ENCODE assay signal across 24 cellular contexts in the genomic region with DNA sequence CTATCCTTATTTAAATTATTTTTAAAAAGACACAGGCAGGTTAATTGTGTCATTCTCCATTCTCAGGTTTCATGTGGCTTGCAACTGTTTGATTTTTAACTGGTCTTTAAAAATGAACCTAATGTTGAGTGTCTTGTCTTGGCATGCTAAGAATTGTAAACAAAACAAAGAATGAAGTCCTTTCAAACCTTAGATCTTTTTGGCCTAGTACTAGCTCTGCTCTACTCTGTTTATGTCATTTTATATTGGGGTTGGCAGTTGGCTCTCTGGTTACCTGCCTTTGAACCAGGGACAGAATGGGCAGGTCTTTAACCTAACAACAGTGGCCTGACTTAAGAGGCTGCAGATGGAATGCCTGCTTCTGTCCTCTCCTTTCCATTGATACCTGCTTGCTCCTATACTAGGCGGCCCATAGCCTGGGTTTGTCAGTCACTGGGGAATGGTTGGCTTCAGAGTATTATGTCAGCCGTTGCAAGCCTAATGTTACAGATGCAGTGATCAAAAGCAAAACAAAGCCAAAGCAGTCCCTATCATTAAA.
DNase-seq lines count a peak whose midpoint lies in the region; ATAC-seq and TF ChIP-seq lines count a peak whose summit lies in the region.
"Had no signal": no experiment of that assay in that cellular context is flagged by ENCODE, and none has a peak within 500 bp of the region (broad histone marks: within the 10 kb centered on the region; RNA-seq: fewer than 3 reads in every experiment).

No MANE protein-coding gene starts in this region.

- H3K27me3 ChIP-seq in SK-N-SH (ENCODE audit: insufficient read depth) (no peaks in the 10 kb centered on the region), PC-3 (ENCODE audit: low read length) (no peaks in the 10 kb centered on the region), suprapubic skin (no peaks in the 10 kb centered on the region)
- no peaks in the 10 kb centered on the region for H3K27me3 ChIP-seq in CD8-positive, alpha-beta T cell (ENCODE audit: insufficient read depth, low read length)
- H3K27me3 ChIP-seq: adrenal gland, SJCRH30 had no signal

- WGBS in SK-N-SH (ENCODE audit: low lambda C conversion rate), result 100% methylated on average over 2 of the region's 2 CpGs
- WGBS in suprapubic skin, result 80% methylated on average over 2 of the region's 2 CpGs

- peak overlapping the region; percentile 90 for H3K27ac Mint-ChIP-seq in CD8-positive, alpha-beta T cell
- H3K27ac Mint-ChIP-seq in mesothelial cell of epicardium, result peak overlapping the region; percentile 74
- H3K27ac Mint-ChIP-seq: B cell had no signal

- TF ChIP-seq EP300 in SK-N-SH (IDR thresholded peaks at IDR 0.05; ENCODE audit: borderline replicate concordance in 1 of 2, low read depth in 1 of 2, low read length in 1 of 2) (no peak), suprapubic skin (IDR thresholded peaks at IDR 0.05) (no peak)

- H3K79me2 ChIP-seq in SK-N-SH (ENCODE audit: insufficient read depth) (no peaks in the 10 kb centered on the region), PC-3 (ENCODE audit: low read length) (no peaks in the 10 kb centered on the region)

- H2AFZ ChIP-seq in SK-N-SH (ENCODE audit: low read depth) (no peak overlapping the region), PC-3 (ENCODE audit: low read length) (no peak overlapping the region)

- no peak for TF ChIP-seq RAD21 in SK-N-SH (IDR thresholded peaks at IDR 0.05; ENCODE audit: low read length)

- TF ChIP-seq POLR2A in suprapubic skin (IDR thresholded peaks at IDR 0.05), result no peak

- H3F3A ChIP-seq in SK-N-SH (replicated peaks; ENCODE audit: insufficient read depth), result no peaks in the 10 kb centered on the region
- H3F3A ChIP-seq in PC-3 (ENCODE audit: low read length, unreplicated experiment), result no peaks in the 10 kb centered on the region

- peaks cover 11 to 15% of the 10 kb centered on the region in 2 experiments for H3K36me3 ChIP-seq in SK-N-SH (replicated peaks in 1 of 2; ENCODE audit: control insufficient read depth in 1 of 2, insufficient read depth in 2 of 2, low read length in 1 of 2)
- H3K36me3 ChIP-seq in CD8-positive, alpha-beta T cell (ENCODE audit: insufficient read depth, low read length), result no peaks in the 10 kb centered on the region
- H3K36me3 ChIP-seq in PC-3 (ENCODE audit: low read depth, low read length), result peaks cover 4% of the 10 kb centered on the region
- H3K36me3 ChIP-seq in suprapubic skin, result peaks cover 4% of the 10 kb centered on the region

- intact Hi-C loops in CD8-positive, alpha-beta T cell (cut with DNase I, micrococcal nuclease), result loop anchor here in 1 of 2 experiments (10.0 kb wide), 1 partner anchor 151 kb away; no protein-coding TSS in a partner anchor
- intact Hi-C loops in PC-3 (cut with micrococcal nuclease) (no loop called here), cardiac septum (cut with DNase I) (no loop called here)

- no peaks in the 10 kb centered on the region for H3K9me3 Mint-ChIP-seq in CD8-positive, alpha-beta T cell
- H3K9me3 Mint-ChIP-seq in mesothelial cell of epicardium, result no peaks in the 10 kb centered on the region
- H3K9me3 Mint-ChIP-seq: brain had no signal

- H3K4me1 ChIP-seq in SK-N-SH (ENCODE audit: control insufficient read depth in 1 of 2, insufficient read depth in 2 of 2, low read depth in 1 of 2, low read length in 1 of 2) (peaks cover 0 to 2% of the 10 kb centered on the region in 2 experiments; a peak in 2 of 4 replicates), PC-3 (ENCODE audit: insufficient read depth, low read length) (no peaks in the 10 kb centered on the region), suprapubic skin (no peaks in the 10 kb centered on the region)
- H3K4me1 ChIP-seq in CD8-positive, alpha-beta T cell (ENCODE audit: insufficient read depth, low read length), result peaks cover 66% of the 10 kb centered on the region
- H3K4me1 ChIP-seq: A549 had no signal

- ATAC-seq in SK-N-SH treated with all-trans-retinoic acid at 6 μM for 48 hours, result peak; percentile 43; the same call in 1 of the 3 replicates
- ATAC-seq in CD8-positive, alpha-beta T cell, result no peak
- ATAC-seq in PC-3, result peak; percentile 37
- ATAC-seq: A549 had no signal

- POLR2A ChIA-PET in SK-N-SH (lab: Yijun Ruan, JAX), result no interaction called here
- POLR2A ChIA-PET in CD8-positive, alpha-beta T cell (lab: Charles Lee), result interaction anchor here (0.6 to 1.6 kb wide), 5 partner anchors 9 to 161 kb away, joined by 3 to 6 read pairs (median 4); a partner anchor contains a TSS
- POLR2A ChIA-PET in PC-3 (lab: Charles Lee; ENCODE audit: unreplicated experiment), result no interaction called here

- H3K27ac ChIP-seq in SK-N-SH (ENCODE audit: low read depth in 2 of 2, low read length in 1 of 2), result no peak overlapping the region
- H3K27ac ChIP-seq in CD8-positive, alpha-beta T cell (ENCODE audit: low read depth, low read length), result no peak overlapping the region
- H3K27ac ChIP-seq in PC-3 (ENCODE audit: low read length), result no peak overlapping the region
- H3K27ac ChIP-seq in suprapubic skin, result no peak overlapping the region
- H3K27ac ChIP-seq: A549, adrenal gland, epithelial cell of prostate, SJCRH30, skin epidermis had no signal

- DNase-seq in SK-N-SH, result no peak
- DNase-seq in CD8-positive, alpha-beta T cell, result no peak
- DNase-seq in PC-3, result no peak
- no peak for DNase-seq in mesothelial cell of epicardium (ENCODE audit: low spot score in 2 of 2, unreplicated experiment in 2 of 2)
- no peak for DNase-seq in suprapubic skin (ENCODE audit: low spot score in 2 of 2)
- no peak for DNase-seq in stimulated activated CD4-positive, alpha-beta T cell treated with anti-CD3 and anti-CD28 coated beads, Interleukin-4, amount 100 ng/mL, for 24 hours
- no peak for DNase-seq in cardiac septum (ENCODE audit: low spot score)
- DNase-seq: activated CD4-positive, alpha-beta T cell treated with anti-CD3 and anti-CD28 coated beads for 4 hours; adrenal gland; DMS53; GDM1; head of caudate nucleus; Karpas-422; NCI-H1694 treated with DMSO at 0.1 percent for 48 hours; NCI-H524; nucleus accumbens; SJCRH30; T-helper 2 cell had no signal

- no peaks in the 10 kb centered on the region for H3K9me3 ChIP-seq in SK-N-SH
- H3K9me3 ChIP-seq in CD8-positive, alpha-beta T cell (ENCODE audit: low read length), result no peaks in the 10 kb centered on the region
- no peaks in the 10 kb centered on the region for H3K9me3 ChIP-seq in PC-3 (ENCODE audit: low read length)
- H3K9me3 ChIP-seq in suprapubic skin, result no peaks in the 10 kb centered on the region
- H3K9me3 ChIP-seq: A549, adrenal gland, SJCRH30 had no signal

- CTCF ChIA-PET in SK-N-SH (lab: Yijun Ruan, JAX), result interaction anchor here (1.0 to 5.3 kb wide), 4 partner anchors 9 to 286 kb away, joined by 3 to 33 read pairs (median 4); a partner anchor contains a TSS
- CTCF ChIA-PET in CD8-positive, alpha-beta T cell (lab: Charles Lee), result interaction anchor here (1.2 to 2.4 kb wide), 2 partner anchors 9 to 10 kb away, joined by 3 to 16 read pairs; no protein-coding TSS in a partner anchor
- CTCF ChIA-PET in PC-3 (lab: Charles Lee), result no interaction called here

- no peak for TF ChIP-seq CTCF in SK-N-SH (IDR thresholded peaks at IDR 0.05)
- no peak for TF ChIP-seq CTCF in CD8-positive, alpha-beta T cell (IDR thresholded peaks at IDR 0.05)
- no peak for TF ChIP-seq CTCF in PC-3 (conservative IDR thresholded peaks at IDR 0.05; ENCODE audit: low read depth, low read length)
- TF ChIP-seq CTCF in mesothelial cell of epicardium (IDR thresholded peaks at IDR 0.05; ENCODE audit: unreplicated experiment), result no peak
- no peak for TF ChIP-seq CTCF in suprapubic skin (IDR thresholded peaks at IDR 0.05)

- H3K36me3 Mint-ChIP-seq in CD8-positive, alpha-beta T cell, result peaks cover 11% of the 10 kb centered on the region
- H3K36me3 Mint-ChIP-seq in mesothelial cell of epicardium, result peaks cover 15% of the 10 kb centered on the region

- H3K4me3 ChIP-seq in SK-N-SH (ENCODE audit: low read depth in 2 of 2, low read length in 1 of 2) (no peak overlapping the region), PC-3 (ENCODE audit: low read length) (no peak overlapping the region), suprapubic skin (no peak overlapping the region)
- H3K4me3 ChIP-seq in CD8-positive, alpha-beta T cell (ENCODE audit: low read depth, low read length), result no peak overlapping the region
- H3K4me3 ChIP-seq: A549, adrenal gland, SJCRH30, skin epidermis had no signal

- no peaks in the 10 kb centered on the region for H3K9me2 ChIP-seq in SK-N-SH
- H3K9me2 ChIP-seq in PC-3 (replicated peaks; ENCODE audit: low read length), result no peaks in the 10 kb centered on the region

- peaks cover 61% of the 10 kb centered on the region for H3K4me1 Mint-ChIP-seq in CD8-positive, alpha-beta T cell (ENCODE audit: low read depth)
- peaks cover 9% of the 10 kb centered on the region for H3K4me1 Mint-ChIP-seq in mesothelial cell of epicardium

- no TSS peak for BruUV-seq in PC-3 (replicated peaks; lab: Mats Ljungman, UMichigan)

- no peaks in the 10 kb centered on the region for H3K27me3 Mint-ChIP-seq in CD8-positive, alpha-beta T cell (ENCODE audit: low read depth)
- H3K27me3 Mint-ChIP-seq in mesothelial cell of epicardium (ENCODE audit: low read depth), result no peaks in the 10 kb centered on the region
- H3K27me3 Mint-ChIP-seq: B cell, brain had no signal

- no peaks in the 10 kb centered on the region for H4K20me1 ChIP-seq in SK-N-SH (ENCODE audit: insufficient read depth)
- H4K20me1 ChIP-seq in PC-3 (ENCODE audit: low read length), result no peaks in the 10 kb centered on the region

- no peak overlapping the region for H3K4me3 Mint-ChIP-seq in CD8-positive, alpha-beta T cell
- no peak overlapping the region for H3K4me3 Mint-ChIP-seq in mesothelial cell of epicardium
- H3K4me3 Mint-ChIP-seq: B cell, brain had no signal

- H3K4me2 ChIP-seq in SK-N-SH (no peak overlapping the region), PC-3 (ENCODE audit: low read length) (no peak overlapping the region)
- H3K4me2 ChIP-seq: A549 had no signal

- no peak overlapping the region for H3K9ac ChIP-seq in SK-N-SH
- no peak overlapping the region for H3K9ac ChIP-seq in PC-3 (ENCODE audit: low read length)

TF ChIP-seq in SK-N-SH treated with all-trans-retinoic acid at 6 μM for 48 hours, 23 proteins besides CTCF, POLR2A, EP300 and RAD21:
- TF ChIP-seq ESRRG (CRISPR knock-in tag; IDR thresholded peaks at IDR 0.05) (no peak), ZNF8 (CRISPR knock-in tag; IDR thresholded peaks at IDR 0.05) (no peak)

TF ChIP-seq in SK-N-SH, 30 proteins besides CTCF, POLR2A, EP300 and RAD21 (continues in another document):
- TF ChIP-seq EZH2phosphoT487 (IDR thresholded peaks at IDR 0.05; ENCODE audit: borderline replicate concordance, low read depth) (no peak), NRF1 (IDR thresholded peaks at IDR 0.05; ENCODE audit: low read depth, low read length) (no peak), FOXJ3 (CRISPR knock-in tag; IDR thresholded peaks at IDR 0.05) (no peak), FOSL2 (IDR thresholded peaks at IDR 0.05; ENCODE audit: borderline replicate concordance, low read depth) (no peak), SIN3A (IDR thresholded peaks at IDR 0.05; ENCODE audit: borderline replicate concordance, low read depth, low read length) (no peak), FOXM1 (IDR thresholded peaks at IDR 0.05; ENCODE audit: low read depth) (no peak), GABPA (IDR thresholded peaks at IDR 0.05; ENCODE audit: low read depth) (no peak), MXI1 (IDR thresholded peaks at IDR 0.05; ENCODE audit: low read depth, low read length) (no peak)
